ENCODE assay signal across 8 cellular contexts in the genomic region with DNA sequence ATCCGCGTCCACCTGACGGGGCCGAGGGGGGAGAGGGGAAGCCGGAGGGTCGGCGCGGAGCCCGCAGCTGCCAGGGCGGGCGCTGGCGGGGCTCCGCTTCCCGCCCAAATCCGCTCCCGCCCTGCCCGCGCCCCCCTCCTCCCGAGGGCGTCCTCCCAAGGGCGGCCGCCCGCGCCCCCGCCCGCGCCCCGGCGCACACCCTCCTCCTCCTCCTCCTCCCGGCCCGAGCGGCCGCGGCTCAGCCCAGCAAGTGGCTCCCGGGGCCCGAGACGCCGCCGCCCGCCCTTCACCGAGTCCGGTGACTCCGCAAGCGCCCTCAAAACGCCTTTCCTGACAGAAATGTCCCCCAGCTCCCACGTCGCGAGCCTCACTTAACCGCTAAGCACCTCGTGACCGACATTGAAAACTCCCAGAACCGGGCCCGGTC. TPM values are rescaled to one million over a fixed set of nuclear protein-coding genes. Genes with fewer than 3 reads are reported as not detected.
A peak's percentile ranks its signal among the peaks of the same experiment; 100 is the strongest.
DNase-seq lines count a peak whose midpoint lies in the region; ATAC-seq and TF ChIP-seq lines count a peak whose summit lies in the region.

No MANE protein-coding gene starts in this region.

- TF ChIP-seq CTCF in brain (conservative IDR thresholded peaks at IDR 0.05) = no peak
- TF ChIP-seq CTCF in spleen (IDR thresholded peaks at IDR 0.05 in 8 of 11, conservative IDR thresholded peaks at IDR 0.05 in 3 of 11) = no peak

- no peak for TF ChIP-seq POLR2A in spleen (IDR thresholded peaks at IDR 0.05)

- peak overlapping the region; percentile 99 to 100 (median 99) for H3K27ac Mint-ChIP-seq in brain

- WGBS in spleen, 5 donors = 0 to 2% (median 1%) methylated on average over 9 to 51 of the region's 53 CpGs

- ATAC-seq in HG02588 (IDR thresholded peaks at IDR 0.05; ENCODE audit: unreplicated experiment) = peak; percentile 6
- no peak for ATAC-seq in GM21786 (IDR thresholded peaks at IDR 0.05; ENCODE audit: unreplicated experiment)

- H3K27me3 ChIP-seq in SJSA1 (replicated peaks) (no peaks in the 10 kb centered on the region), spleen (replicated peaks in 1 of 7) (no peaks in the 10 kb centered on the region)

- H3K9me3 ChIP-seq in SJSA1 (replicated peaks) (no peaks in the 10 kb centered on the region), spleen (no peaks in the 10 kb centered on the region)

- peaks cover 8% of the 10 kb centered on the region for H3K27me3 Mint-ChIP-seq in brain

- H3K36me3 ChIP-seq in SJSA1 = peaks cover 52% of the 10 kb centered on the region
- H3K36me3 ChIP-seq in spleen = peaks cover 0 to 41% (median 18%) of the 10 kb centered on the region in 6 donors

- peak overlapping the region; percentile 97 to 99 (median 99) for H3K4me3 Mint-ChIP-seq in brain

- H3K9me3 Mint-ChIP-seq in brain = peaks cover 0 to 4% (median 0%) of the 10 kb centered on the region in 5 experiments

- peaks cover 56% of the 10 kb centered on the region for H3K4me1 Mint-ChIP-seq in brain

- H3K36me3 Mint-ChIP-seq in brain = peaks cover 43% of the 10 kb centered on the region

- peaks cover 30% of the 10 kb centered on the region for H3K4me1 ChIP-seq in SJSA1 (replicated peaks)
- H3K4me1 ChIP-seq in spleen = peaks cover 16 to 52% (median 40%) of the 10 kb centered on the region in 6 donors

- H3K27ac ChIP-seq in SJSA1 = peak overlapping the region; percentile 98
- H3K27ac ChIP-seq in spleen = peak overlapping the region; percentile 96 to 100 (median 99)

- peak; percentile 60 for DNase-seq in GM03348 (ENCODE audit: low spot score)
- DNase-seq in SJSA1 (ENCODE audit: low read depth in 1 of 2, low spot score in 2 of 2) = peak in 1 of 2 experiments; percentile 61
- DNase-seq in iPS-NIHi7 (ENCODE audit: extremely low spot score) = peak; percentile 46
- DNase-seq in spleen = peak; percentile 94
- DNase-seq in DMS153 treated with DMSO at 0.1 percent for 48 hours (lab: John Stamatoyannopoulos, UW; ENCODE audit: unreplicated experiment) = no peak

- H3K4me3 ChIP-seq in SJSA1 (peak overlapping the region; percentile 78), spleen (peak overlapping the region; percentile 74 to 99 (median 92))

- intact Hi-C loops in spleen (cut with DNase I; ENCODE audit: low total_unique reads) = loop anchor here (5.0 kb wide), 1 partner anchor 39 kb away; the partner anchor contains the start of gene SAP30

RNA-seq across cellular contexts. Expression of gene HMGB2, which starts 0.5 kb away (rescaled TPM):
- 412 and 500 TPM in 2 replicates for total RNA-seq in SJSA1 (2014; rRNA removed; shearing (Covaris generic))
- polyA plus RNA-seq in brain (ENCODE audit: insufficient read depth, low read depth, low replicate concordance) (211 TPM), spleen (100 to 1,000 TPM; 116 to 421 (median 163) TPM)
- total RNA-seq in spleen = 100 to 1,000 TPM in 5 of 7 donors, 10 to 100 TPM in 2; 78.2 to 143 (median 126) TPM

RNA-seq across cellular contexts. Expression of gene SAP30, which starts 37.1 kb away (rescaled TPM):
- total RNA-seq in SJSA1 (2014; rRNA removed; shearing (Covaris generic)) = 39.0 and 61.7 TPM in 2 replicates
- polyA plus RNA-seq in brain (ENCODE audit: insufficient read depth, low read depth, low replicate concordance) (20.8 TPM), spleen (10 to 100 TPM in 1 of 3 donors, 1 to 10 TPM in 2; 2.7 to 10.6 (median 8.0) TPM)
- 10 to 100 TPM in 6 of 7 donors, 1 to 10 TPM in 1; 6.0 to 43.2 (median 20.4) TPM for total RNA-seq in spleen
